ENCODE assay signal across 20 cellular contexts in the genomic region with DNA sequence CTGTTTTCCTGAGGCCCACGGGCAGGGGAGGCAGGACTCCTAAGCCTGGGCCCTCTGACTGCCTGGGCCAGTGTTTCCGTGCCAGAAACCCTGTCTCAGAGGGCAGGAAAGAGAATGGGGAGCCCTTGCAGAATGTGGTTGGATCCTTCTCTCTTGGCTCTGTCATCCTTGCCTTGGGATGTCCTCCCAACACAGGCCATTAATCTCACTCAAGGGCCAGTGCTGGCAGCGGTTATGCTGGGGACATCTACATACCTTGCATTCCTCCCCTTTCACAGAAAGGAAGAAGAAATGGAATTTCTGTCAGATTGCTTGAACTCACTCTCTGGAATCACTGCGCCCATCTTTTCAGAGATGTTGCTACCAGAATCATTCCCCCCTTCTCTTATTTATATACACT.
"Had no signal": no experiment of that assay in that cellular context is flagged by ENCODE, and none has a peak within 500 bp of the region (broad histone marks: within the 10 kb centered on the region; RNA-seq: fewer than 3 reads in every experiment).

No MANE protein-coding gene starts in this region.

- H3K9me3 Mint-ChIP-seq: activated B cell treated with CpG ODN at 0.5 μM for 24 hours; activated CD8-positive, alpha-beta T cell treated with anti-CD3 and anti-CD28 coated beads for 36 hours; activated naive CD4-positive, alpha-beta T cell treated with anti-CD3 and anti-CD28 coated beads, Interleukin-2, amount 50 U/mL, for 24 hours; memory B cell; natural killer cell had no signal

- H3K4me3 ChIP-seq: adrenal gland, colonic mucosa, hepatocyte, left ventricle myocardium inferior, prostate gland, testis, upper lobe of right lung had no signal

- H3K36me3 Mint-ChIP-seq: activated naive CD4-positive, alpha-beta T cell treated with anti-CD3 and anti-CD28 coated beads, Interleukin-2, amount 50 U/mL, for 24 hours; memory B cell; natural killer cell had no signal

- ATAC-seq: activated CD8-positive, alpha-beta T cell treated with anti-CD3 and anti-CD28 coated beads for 36 hours; esophagus mucosa; natural killer cell; stimulated activated naive CD8-positive, alpha-beta T cell treated with anti-CD3 and anti-CD28 coated beads, Interleukin-15, Interleukin-2, amounts not matched to agents 100 U/mL and 50 U/mL, for 24 hours; T-helper 17 cell; upper lobe of right lung had no signal

- H3K27ac Mint-ChIP-seq: activated B cell treated with CpG ODN at 0.5 μM for 24 hours; activated CD8-positive, alpha-beta T cell treated with anti-CD3 and anti-CD28 coated beads for 36 hours; activated naive CD4-positive, alpha-beta T cell treated with anti-CD3 and anti-CD28 coated beads, Interleukin-2, amount 50 U/mL, for 24 hours; memory B cell; natural killer cell; T-helper 17 cell had no signal

- H3K4me3 Mint-ChIP-seq: activated B cell treated with CpG ODN at 0.5 μM for 24 hours; activated CD8-positive, alpha-beta T cell treated with anti-CD3 and anti-CD28 coated beads for 36 hours; activated naive CD4-positive, alpha-beta T cell treated with anti-CD3 and anti-CD28 coated beads, Interleukin-2, amount 50 U/mL, for 24 hours; memory B cell; natural killer cell; T-helper 17 cell had no signal

- H3K27me3 ChIP-seq: adrenal gland, colonic mucosa, testis, upper lobe of right lung had no signal

- H3K27ac ChIP-seq: adrenal gland, colonic mucosa, hepatocyte, left ventricle myocardium inferior, prostate gland, testis, upper lobe of right lung had no signal

- DNase-seq: activated B cell treated with CpG ODN at 0.5 μM for 24 hours; activated CD4-positive, alpha-beta T cell treated with anti-CD3 and anti-CD28 coated beads for 48 hours; activated CD8-positive, alpha-beta memory T cell treated with anti-CD3 and anti-CD28 coated beads, Interleukin-2, amount 50 U/mL, for 4 hours; activated CD8-positive, alpha-beta T cell treated with anti-CD3 and anti-CD28 coated beads for 36 hours; activated effector memory CD4-positive, alpha-beta T cell treated with anti-CD3 and anti-CD28 coated beads, Interleukin-2, amount 50 U/mL, for 16 hours; activated T-cell treated with anti-CD3 and anti-CD28 coated beads, Interleukin-2, amount 50 U/mL, for 48 hours; central memory CD4-positive, alpha-beta T cell; colonic mucosa; natural killer cell; stimulated activated naive CD8-positive, alpha-beta T cell treated with anti-CD3 and anti-CD28 coated beads, Interleukin-15, Interleukin-2, amounts not matched to agents 100 U/mL and 50 U/mL, for 24 hours; T-helper 17 cell; upper lobe of right lung had no signal

- H3K4me1 Mint-ChIP-seq: activated B cell treated with CpG ODN at 0.5 μM for 24 hours; activated naive CD4-positive, alpha-beta T cell treated with anti-CD3 and anti-CD28 coated beads, Interleukin-2, amount 50 U/mL, for 24 hours; memory B cell; natural killer cell; T-helper 17 cell had no signal
